8 cellular contexts compared by ENCODE assay signal in genomic region chr1:153957744-153958110, GRCh38. TPM values are rescaled to one million over a fixed set of nuclear protein-coding genes. Genes with fewer than 3 reads are reported as not detected.
DNase-seq lines count a peak whose midpoint lies in the region; ATAC-seq and TF ChIP-seq lines count a peak whose summit lies in the region.

No MANE protein-coding gene starts in this region.

- H3K27ac Mint-ChIP-seq in activated CD4-positive, alpha-beta T cell treated with anti-CD3 and anti-CD28 coated beads for 36 hours: peak overlapping the region; percentile 95
- H3K27ac Mint-ChIP-seq in T-helper 2 cell treated with Interferon-gamma antibody and Interleukin-4, amounts not matched to agents 5 μg/mL and 100 μg/mL, for 36 hours: peak overlapping the region; percentile 95
- H3K27ac Mint-ChIP-seq in effector memory CD8-positive, alpha-beta T cell: peak overlapping the region; percentile 83 to 92
- H3K27ac Mint-ChIP-seq in natural killer cell: peak overlapping the region; percentile 82 to 92

- no peaks in the 10 kb centered on the region for H3K9me3 Mint-ChIP-seq in activated CD4-positive, alpha-beta T cell treated with anti-CD3 and anti-CD28 coated beads for 36 hours (ENCODE audit: low read depth)
- H3K9me3 Mint-ChIP-seq in T-helper 2 cell treated with Interferon-gamma antibody and Interleukin-4, amounts not matched to agents 5 μg/mL and 100 μg/mL, for 36 hours: no peaks in the 10 kb centered on the region
- H3K9me3 Mint-ChIP-seq in effector memory CD8-positive, alpha-beta T cell: no peaks in the 10 kb centered on the region
- H3K9me3 Mint-ChIP-seq in natural killer cell: no peaks in the 10 kb centered on the region

- H3K4me1 Mint-ChIP-seq in activated CD4-positive, alpha-beta T cell treated with anti-CD3 and anti-CD28 coated beads for 36 hours: peaks cover 54% of the 10 kb centered on the region
- peaks cover 44% of the 10 kb centered on the region for H3K4me1 Mint-ChIP-seq in T-helper 2 cell treated with Interferon-gamma antibody and Interleukin-4, amounts not matched to agents 5 μg/mL and 100 μg/mL, for 36 hours (ENCODE audit: low read depth)
- H3K4me1 Mint-ChIP-seq in effector memory CD8-positive, alpha-beta T cell (ENCODE audit: low read depth in 2 of 2): peaks cover 40 to 41% of the 10 kb centered on the region in 2 donors
- H3K4me1 Mint-ChIP-seq in natural killer cell: peaks cover 41 to 63% of the 10 kb centered on the region in 2 donors

- H3K4me3 Mint-ChIP-seq in activated CD4-positive, alpha-beta T cell treated with anti-CD3 and anti-CD28 coated beads for 36 hours: peak overlapping the region; percentile 99
- peak overlapping the region; percentile 99 for H3K4me3 Mint-ChIP-seq in T-helper 2 cell treated with Interferon-gamma antibody and Interleukin-4, amounts not matched to agents 5 μg/mL and 100 μg/mL, for 36 hours
- H3K4me3 Mint-ChIP-seq in effector memory CD8-positive, alpha-beta T cell: peak overlapping the region; percentile 89 to 90
- peak overlapping the region; percentile 96 for H3K4me3 Mint-ChIP-seq in natural killer cell

- CTCF ChIA-PET in activated CD4-positive, alpha-beta T cell treated with anti-CD3 and anti-CD28 coated beads for 36 hours (lab: Charles Lee): interaction anchor here (0.7 to 3.2 kb wide), 4 partner anchors 11 to 74 kb away, joined by 4 to 12 read pairs (median 8); partner anchors contain the start of genes DENND4B, JTB and RAB13

- peaks cover 25% of the 10 kb centered on the region for H3K36me3 Mint-ChIP-seq in activated CD4-positive, alpha-beta T cell treated with anti-CD3 and anti-CD28 coated beads for 36 hours (ENCODE audit: low read depth)
- peaks cover 30% of the 10 kb centered on the region for H3K36me3 Mint-ChIP-seq in T-helper 2 cell treated with Interferon-gamma antibody and Interleukin-4, amounts not matched to agents 5 μg/mL and 100 μg/mL, for 36 hours (ENCODE audit: low read depth)
- peaks cover 20% of the 10 kb centered on the region for H3K36me3 Mint-ChIP-seq in effector memory CD8-positive, alpha-beta T cell (ENCODE audit: insufficient read depth)
- H3K36me3 Mint-ChIP-seq in natural killer cell: no peaks in the 10 kb centered on the region

- intact Hi-C loops in activated CD4-positive, alpha-beta T cell treated with anti-CD3 and anti-CD28 coated beads for 36 hours (cut with DNase I, micrococcal nuclease): loop anchor here (1.0 to 5.0 kb wide), 10 partner anchors 10 to 299 kb away; partner anchors contain the start of genes JTB (in 2 of the 2), RPS27 (in 2 of the 2), CREB3L4 (in 1 of the 2) and DENND4B (in 1 of the 2)
- intact Hi-C loops in natural killer cell (cut with micrococcal nuclease): loop anchor here (1.0 to 2.0 kb wide), 4 partner anchors 10 to 34 kb away; partner anchors contain the start of genes CREB3L4 and JTB

- no peak for TF ChIP-seq CTCF in natural killer cell (IDR thresholded peaks at IDR 0.05)

- peak; percentile 11 for ATAC-seq in activated CD4-positive, alpha-beta T cell treated with anti-CD3 and anti-CD28 coated beads for 36 hours
- peak; percentile 3 for ATAC-seq in HG03025 (IDR thresholded peaks at IDR 0.05; ENCODE audit: low FRiP score, unreplicated experiment)
- peak; percentile 28 for ATAC-seq in effector memory CD8-positive, alpha-beta T cell (replicated peaks)
- peak; percentile 4 to 20 (median 8) for ATAC-seq in natural killer cell
- ATAC-seq in HG03469 (IDR thresholded peaks at IDR 0.05; ENCODE audit: unreplicated experiment): no peak
- no peak for ATAC-seq in HG02981 (IDR thresholded peaks at IDR 0.05; ENCODE audit: unreplicated experiment)

- no peaks in the 10 kb centered on the region for H3K27me3 Mint-ChIP-seq in activated CD4-positive, alpha-beta T cell treated with anti-CD3 and anti-CD28 coated beads for 36 hours
- H3K27me3 Mint-ChIP-seq in T-helper 2 cell treated with Interferon-gamma antibody and Interleukin-4, amounts not matched to agents 5 μg/mL and 100 μg/mL, for 36 hours (ENCODE audit: low read depth): no peaks in the 10 kb centered on the region
- H3K27me3 Mint-ChIP-seq in effector memory CD8-positive, alpha-beta T cell: no peaks in the 10 kb centered on the region
- H3K27me3 Mint-ChIP-seq in natural killer cell (ENCODE audit: low read depth in 2 of 2): no peaks in the 10 kb centered on the region

- POLR2A ChIA-PET in activated CD4-positive, alpha-beta T cell treated with anti-CD3 and anti-CD28 coated beads for 36 hours (lab: Charles Lee): interaction anchor here (2.2 to 2.9 kb wide), 2 partner anchors 10 to 33 kb away, joined by 8 to 12 read pairs; partner anchors contain the start of genes CREB3L4 and RPS27

- DNase-seq in activated CD4-positive, alpha-beta T cell treated with anti-CD3 and anti-CD28 coated beads for 36 hours: peak; percentile 64
- no peak for DNase-seq in activated CD4-positive, alpha-beta T cell treated with anti-CD3 and anti-CD28 coated beads, Interleukin-2, amount 50 U/mL, for 1 hour
- DNase-seq in T-helper 2 cell treated with Interferon-gamma antibody and Interleukin-4, amounts not matched to agents 5 μg/mL and 100 μg/mL, for 36 hours (ENCODE audit: low spot score): peak; percentile 53
- peak; percentile 25 to 44 (median 32) for DNase-seq in effector memory CD8-positive, alpha-beta T cell
- DNase-seq in natural killer cell: no peak

RNA-seq across cellular contexts. Expression of gene CRTC2, which starts 0.7 kb away (rescaled TPM):
- 10 to 100 TPM; 60.6 to 80.4 TPM for total RNA-seq in activated CD4-positive, alpha-beta T cell treated with anti-CD3 and anti-CD28 coated beads for 36 hours
- total RNA-seq in natural killer cell: 100 to 1,000 TPM; 144 to 166 (median 154) TPM

RNA-seq across cellular contexts. Expression of gene SLC39A1, which starts 5.6 kb away (rescaled TPM):
- 10 to 100 TPM; 64.4 to 65.5 TPM for total RNA-seq in activated CD4-positive, alpha-beta T cell treated with anti-CD3 and anti-CD28 coated beads for 36 hours
- 10 to 100 TPM; 20.7 to 21.5 (median 21.2) TPM for total RNA-seq in natural killer cell

RNA-seq across cellular contexts. Expression of gene CREB3L4, which starts 10.0 kb away (rescaled TPM):
- total RNA-seq in activated CD4-positive, alpha-beta T cell treated with anti-CD3 and anti-CD28 coated beads for 36 hours: 1 to 10 TPM; 8.5 to 9.1 TPM
- total RNA-seq in natural killer cell: 10 to 100 TPM; 10.8 to 16.8 (median 10.9) TPM

RNA-seq across cellular contexts. Expression of gene DENND4B, which starts 11.2 kb away (rescaled TPM):
- 100 to 1,000 TPM; 100 to 110 TPM for total RNA-seq in activated CD4-positive, alpha-beta T cell treated with anti-CD3 and anti-CD28 coated beads for 36 hours
- total RNA-seq in natural killer cell: 100 to 1,000 TPM; 244 to 322 (median 291) TPM

RNA-seq across cellular contexts. Expression of gene JTB, which starts 19.7 kb away (rescaled TPM):
- 100 to 1,000 TPM; 107 to 145 TPM for total RNA-seq in activated CD4-positive, alpha-beta T cell treated with anti-CD3 and anti-CD28 coated beads for 36 hours
- 100 to 1,000 TPM in 2 of 3 donors, 10 to 100 TPM in 1; 96.9 to 107 (median 101) TPM for total RNA-seq in natural killer cell

Comparison
In these comparisons a context has a peak if more than half of its experiments do, and no peak if none do; other contexts are left out.
1. DNase-seq: peak in activated CD4-positive, alpha-beta T cell treated with anti-CD3 and anti-CD28 coated beads for 36 hours (single experiment), T-helper 2 cell treated with Interferon-gamma antibody and Interleukin-4, amounts not matched to agents 5 μg/mL and 100 μg/mL, for 36 hours (single experiment) and effector memory CD8-positive, alpha-beta T cell (3 of 3); none in activated CD4-positive, alpha-beta T cell treated with anti-CD3 and anti-CD28 coated beads, Interleukin-2, amount 50 U/mL, for 1 hour (single experiment) and natural killer cell (single experiment).
2. ATAC-seq: peak in activated CD4-positive, alpha-beta T cell treated with anti-CD3 and anti-CD28 coated beads for 36 hours (single experiment), HG03025 (single experiment), effector memory CD8-positive, alpha-beta T cell (single experiment) and natural killer cell (3 of 3); none in HG03469 (single experiment) and HG02981 (single experiment).
3. Peak in every context shown above with its lines, with median percentiles within 50 percentile points of each other: H3K27ac Mint-ChIP-seq and H3K4me3 Mint-ChIP-seq.